Comparison of ENCODE assay signal across 16 cellular contexts in the genomic region with DNA sequence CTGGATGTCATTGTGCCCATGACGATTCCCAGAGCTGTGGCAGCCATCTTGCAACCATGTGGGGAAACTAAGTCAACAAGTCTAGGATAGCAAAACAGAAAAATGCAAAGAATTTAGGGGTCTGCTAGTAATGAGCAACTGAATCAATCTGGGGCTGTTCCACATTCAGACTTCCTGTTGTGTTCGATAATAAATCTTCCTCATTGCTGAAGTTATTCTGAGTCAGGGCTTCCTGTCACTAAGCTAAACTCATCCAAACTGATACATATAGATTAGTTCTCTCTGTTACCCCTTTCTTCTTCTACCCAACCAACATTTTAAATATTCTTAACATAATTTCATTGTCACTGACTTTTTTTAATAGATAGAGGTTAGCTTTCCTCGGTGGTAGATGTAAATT.
DNase-seq lines count a peak whose midpoint lies in the region; FAIRE-seq and TF ChIP-seq lines count a peak whose summit lies in the region.
"Had no signal": no experiment of that assay in that cellular context is flagged by ENCODE, and none has a peak within 500 bp of the region (broad histone marks: within the 10 kb centered on the region; RNA-seq: fewer than 3 reads in every experiment).

No MANE protein-coding gene starts in this region.

- in situ Hi-C loops in KBM-7 (cut with MboI; ENCODE audit: low pct_unique_long_range_greater_than_20kb, low sequenced_read_pairs) = no loop called here

- H3K4me1 ChIP-seq in A673 (ENCODE audit: insufficient read depth, low read length, poor library complexity, severe bottlenecking) = peaks cover 34% of the 10 kb centered on the region
- H3K4me1 ChIP-seq in endothelial cell of umbilical vein (ENCODE audit: control insufficient read depth, extremely low read depth, insufficient read depth, low read length) = peaks cover 15% of the 10 kb centered on the region

- H3K9me3 ChIP-seq in A673 (ENCODE audit: low read depth, low read length, poor library complexity, severe bottlenecking) (no peaks in the 10 kb centered on the region), endothelial cell of umbilical vein (replicated peaks; ENCODE audit: control insufficient read depth, insufficient read depth, low read length) (no peaks in the 10 kb centered on the region)

- no peaks in the 10 kb centered on the region for H3K27me3 ChIP-seq in A673 (replicated peaks; ENCODE audit: insufficient read depth, low read depth, low read length, poor library complexity)
- no peaks in the 10 kb centered on the region for H3K27me3 ChIP-seq in endothelial cell of umbilical vein (ENCODE audit: control insufficient read depth in 2 of 2, insufficient read depth in 2 of 2, low read length in 2 of 2)

- no peak overlapping the region for H3K4me3 Mint-ChIP-seq in activated T-helper 2 cell treated with anti-CD3 and anti-CD28 coated beads, Interferon-gamma antibody, Interleukin-2, Interleukin-4, amounts not matched to agents 10 μg/mL and 5 μg/mL and 100 μg/mL, durations not matched to agents 14 hours and 24 hours and 36 hours (ENCODE audit: low read depth)
- H3K4me3 Mint-ChIP-seq: CD4-positive, CD25-positive, alpha-beta regulatory T cell had no signal

- BruUV-seq in A673 (replicated peaks; lab: Mats Ljungman, UMichigan) (no TSS peak), endothelial cell of umbilical vein (replicated peaks; lab: Mats Ljungman, UMichigan) (no TSS peak)

- H3K27ac ChIP-seq in A673 (ENCODE audit: low read depth, low read length, poor library complexity, severe bottlenecking) (peak overlapping the region; percentile 66), endothelial cell of umbilical vein (ENCODE audit: insufficient read depth, low read depth, low read length) (peak overlapping the region; percentile 39)

- peak overlapping the region; percentile 50 for H2AFZ ChIP-seq in endothelial cell of umbilical vein (ENCODE audit: low read depth, low read length)

- no peaks in the 10 kb centered on the region for H4K20me1 ChIP-seq in endothelial cell of umbilical vein (replicated peaks; ENCODE audit: control insufficient read depth, extremely low read depth, insufficient read depth, low read length)

- POLR2A ChIA-PET in A673 (lab: Charles Lee; ENCODE audit: low non-redundant PET) (no interaction called here), endothelial cell of umbilical vein (lab: Charles Lee) (no interaction called here)

- no peak overlapping the region for H3K4me3 ChIP-seq in A673 (ENCODE audit: low read depth, low read length, poor library complexity, severe bottlenecking)
- H3K4me3 ChIP-seq in endothelial cell of umbilical vein (replicated peaks in 1 of 3; ENCODE audit: insufficient read depth in 1 of 3, low read depth in 1 of 3, low read length in 3 of 3) = no peak overlapping the region

- H3K4me1 Mint-ChIP-seq in activated T-helper 2 cell treated with anti-CD3 and anti-CD28 coated beads, Interferon-gamma antibody, Interleukin-2, Interleukin-4, amounts not matched to agents 10 μg/mL and 5 μg/mL and 100 μg/mL, durations not matched to agents 14 hours and 24 hours and 36 hours (ENCODE audit: low read depth) = peaks cover 8% of the 10 kb centered on the region
- H3K4me1 Mint-ChIP-seq: CD4-positive, CD25-positive, alpha-beta regulatory T cell had no signal

- no peak overlapping the region for H3K27ac Mint-ChIP-seq in activated T-helper 2 cell treated with anti-CD3 and anti-CD28 coated beads, Interferon-gamma antibody, Interleukin-2, Interleukin-4, amounts not matched to agents 10 μg/mL and 5 μg/mL and 100 μg/mL, durations not matched to agents 14 hours and 24 hours and 36 hours
- H3K27ac Mint-ChIP-seq: CD4-positive, CD25-positive, alpha-beta regulatory T cell had no signal

- peak; percentile 70 for FAIRE-seq in endothelial cell of umbilical vein (lab: Jason Lieb, UNC)
- FAIRE-seq: A204.1 had no signal

- H3K4me2 ChIP-seq in endothelial cell of umbilical vein (ENCODE audit: insufficient read depth, low read length) = peak overlapping the region; percentile 67

- intact Hi-C loops in A673 (cut with micrococcal nuclease; ENCODE audit: unreplicated experiment) = no loop called here
- intact Hi-C loops in endothelial cell of umbilical vein (cut with micrococcal nuclease) = loop anchor here (2.0 kb wide), 1 partner anchor 15 kb away; no protein-coding TSS in a partner anchor
- intact Hi-C loops in activated T-helper 2 cell treated with anti-CD3 and anti-CD28 coated beads, Interferon-gamma antibody, Interleukin-2, Interleukin-4, amounts not matched to agents 10 μg/mL and 5 μg/mL and 100 μg/mL, durations not matched to agents 14 hours and 24 hours and 36 hours (cut with micrococcal nuclease) = no loop called here

- H3K9me3 Mint-ChIP-seq in activated T-helper 2 cell treated with anti-CD3 and anti-CD28 coated beads, Interferon-gamma antibody, Interleukin-2, Interleukin-4, amounts not matched to agents 10 μg/mL and 5 μg/mL and 100 μg/mL, durations not matched to agents 14 hours and 24 hours and 36 hours = no peaks in the 10 kb centered on the region

- peaks cover 3% of the 10 kb centered on the region for H3K27me3 Mint-ChIP-seq in activated T-helper 2 cell treated with anti-CD3 and anti-CD28 coated beads, Interferon-gamma antibody, Interleukin-2, Interleukin-4, amounts not matched to agents 10 μg/mL and 5 μg/mL and 100 μg/mL, durations not matched to agents 14 hours and 24 hours and 36 hours (ENCODE audit: low read depth)

- TF ChIP-seq CTCF in A673 (conservative IDR thresholded peaks at IDR 0.05; ENCODE audit: low read depth, low read length) (no peak), endothelial cell of umbilical vein (IDR thresholded peaks at IDR 0.05; ENCODE audit: extremely low read depth in 1 of 2, insufficient read depth in 1 of 2, low read depth in 1 of 2, low read length in 2 of 2) (no peak)

- H3K36me3 ChIP-seq in A673 (ENCODE audit: insufficient read depth, low read length, poor library complexity, severe bottlenecking) (no peaks in the 10 kb centered on the region), endothelial cell of umbilical vein (ENCODE audit: control insufficient read depth in 2 of 2, extremely low read depth in 1 of 2, insufficient read depth in 2 of 2, low read length in 2 of 2) (no peaks in the 10 kb centered on the region)

- TF ChIP-seq POLR2A in endothelial cell of umbilical vein (IDR thresholded peaks at IDR 0.05; ENCODE audit: low read depth, low read length) = no peak

- H3K9ac ChIP-seq in endothelial cell of umbilical vein (replicated peaks; ENCODE audit: extremely low read depth, insufficient read depth, low read length) = no peak overlapping the region

- H3K79me2 ChIP-seq in endothelial cell of umbilical vein (ENCODE audit: control insufficient read depth, insufficient read depth, low read length) = no peaks in the 10 kb centered on the region

- peak; percentile 75 for DNase-seq in A673 (ENCODE audit: low spot score)
- peak; percentile 11 for DNase-seq in KBM-7
- DNase-seq in OCI-M1 (lab: John Stamatoyannopoulos, UW) = peak; percentile 14
- peak; percentile 52 for DNase-seq in endothelial cell of umbilical vein (ENCODE audit: low read depth, low spot score)
- no peak for DNase-seq in activated T-helper 2 cell treated with anti-CD3 and anti-CD28 coated beads, Interferon-gamma antibody, Interleukin-2, Interleukin-4, amounts not matched to agents 10 μg/mL and 5 μg/mL and 100 μg/mL, durations not matched to agents 14 hours and 24 hours and 36 hours (ENCODE audit: low spot score)
- DNase-seq in NCI-H748 treated with DMSO at 0.1 percent for 48 hours (lab: John Stamatoyannopoulos, UW) = no peak
- no peak for DNase-seq in NCI-H82 (lab: John Stamatoyannopoulos, UW)
- DNase-seq in NCI-H2081 treated with DMSO at 0.1 percent for 48 hours (lab: John Stamatoyannopoulos, UW) = no peak
- DNase-seq: Calu3; CD4-positive, CD25-positive, alpha-beta regulatory T cell; DMS79; H7; NCI-H1048; NCI-H1694 treated with DMSO at 0.1 percent for 48 hours; RPMI8226 had no signal

- dilution Hi-C loops in endothelial cell of umbilical vein (cut with MboI; ENCODE audit: extremely low pct_ligation_motif_present, low sequenced_read_pairs) = no loop called here

- no peaks in the 10 kb centered on the region for H3K9me1 ChIP-seq in endothelial cell of umbilical vein (replicated peaks; ENCODE audit: control insufficient read depth, extremely low read depth, insufficient read depth, low read length)

- H3K36me3 Mint-ChIP-seq in activated T-helper 2 cell treated with anti-CD3 and anti-CD28 coated beads, Interferon-gamma antibody, Interleukin-2, Interleukin-4, amounts not matched to agents 10 μg/mL and 5 μg/mL and 100 μg/mL, durations not matched to agents 14 hours and 24 hours and 36 hours (ENCODE audit: low read depth) = no peaks in the 10 kb centered on the region
- H3K36me3 Mint-ChIP-seq: CD4-positive, CD25-positive, alpha-beta regulatory T cell had no signal

- CTCF ChIA-PET in A673 (lab: Charles Lee) = no interaction called here
- CTCF ChIA-PET in endothelial cell of umbilical vein (lab: Charles Lee) = interaction anchor here (1.8 to 2.4 kb wide), 2 partner anchors 10 to 128 kb away, joined by 7 to 8 read pairs; no protein-coding TSS in a partner anchor

TF ChIP-seq in endothelial cell of umbilical vein, 7 proteins besides CTCF, POLR2A, EP300 and RAD21:
- TF ChIP-seq FOS (IDR thresholded peaks at IDR 0.05; ENCODE audit: borderline replicate concordance, insufficient read depth, low read length) = peak; percentile 59
- TF ChIP-seq MYC (IDR thresholded peaks at IDR 0.05; ENCODE audit: low read depth, low read length) = no peak
- peak; percentile 45 for TF ChIP-seq JUN (IDR thresholded peaks at IDR 0.05; ENCODE audit: borderline replicate concordance, insufficient read depth, insufficient read length, low read depth)

Comparison
In these comparisons a context has a peak if more than half of its experiments do, and no peak if none do; other contexts are left out.
1. DNase-seq: peak in A673 (single experiment), KBM-7 (single experiment), OCI-M1 (single experiment) and endothelial cell of umbilical vein (single experiment); none in activated T-helper 2 cell treated with anti-CD3 and anti-CD28 coated beads, Interferon-gamma antibody, Interleukin-2, Interleukin-4, amounts not matched to agents 10 μg/mL and 5 μg/mL and 100 μg/mL, durations not matched to agents 14 hours and 24 hours and 36 hours (single experiment), NCI-H748 treated with DMSO at 0.1 percent for 48 hours (single experiment), NCI-H82 (single experiment) and NCI-H2081 treated with DMSO at 0.1 percent for 48 hours (single experiment).